Comparison of ENCODE assay signal across 9 cellular contexts in genomic region chr10:132231656-132232552, GRCh38. TPM values are rescaled to one million over a fixed set of nuclear protein-coding genes. Genes with fewer than 3 reads are reported as not detected.
DNase-seq lines count a peak whose midpoint lies in the region; ATAC-seq lines count a peak whose summit lies in the region.
"Had no signal": no experiment of that assay in that cellular context is flagged by ENCODE, and none has a peak within 500 bp of the region (broad histone marks: within the 10 kb centered on the region; RNA-seq: fewer than 3 reads in every experiment).

No MANE protein-coding gene starts in this region.

- peak; percentile 37 for DNase-seq in NOMO-1 treated with DMSO at 0.1 percent for 48 hours (lab: John Stamatoyannopoulos, UW; ENCODE audit: unreplicated experiment)
- DNase-seq in NOMO-1 treated with dmso at 0.1 percent for 144 hours (lab: John Stamatoyannopoulos, UW; ENCODE audit: unreplicated experiment) = no peak
- DNase-seq in NCI-H146 (lab: John Stamatoyannopoulos, UW) = peak; percentile 96
- DNase-seq in activated CD8-positive, alpha-beta T cell treated with anti-CD3 and anti-CD28 coated beads, Interleukin-2, amount 10 ng/mL, durations not matched to agents 7 days and 5 days = peak; percentile 25
- DNase-seq in naive thymus-derived CD8-positive, alpha-beta T cell = peak in 4 of 10 donors; percentile 12 to 45 (median 26)
- DNase-seq in anterior cingulate cortex (lab: John Stamatoyannopoulos, UW) = no peak
- DNase-seq: SHP77 had no signal

- CTCF ChIA-PET in activated CD8-positive, alpha-beta T cell treated with anti-CD3 and anti-CD28 coated beads, Interleukin-2, amount 10 ng/mL, durations not matched to agents 7 days and 5 days (lab: Charles Lee) = interaction anchor here (1.5 kb wide), 1 partner anchor 99 kb away, joined by 3 read pairs; no protein-coding TSS in a partner anchor

- ATAC-seq in activated CD8-positive, alpha-beta T cell treated with anti-CD3 and anti-CD28 coated beads, Interleukin-2, amount 10 ng/mL, durations not matched to agents 7 days and 5 days = peak; percentile 16
- peak; percentile 27 to 72 for ATAC-seq in naive thymus-derived CD8-positive, alpha-beta T cell
- no peak for ATAC-seq in HG03025 (IDR thresholded peaks at IDR 0.05; ENCODE audit: low FRiP score, unreplicated experiment)
- no peak for ATAC-seq in HG02981 (IDR thresholded peaks at IDR 0.05; ENCODE audit: unreplicated experiment)

- H3K36me3 Mint-ChIP-seq in activated CD8-positive, alpha-beta T cell treated with anti-CD3 and anti-CD28 coated beads, Interleukin-2, amount 10 ng/mL, durations not matched to agents 7 days and 5 days (ENCODE audit: low read depth) = no peaks in the 10 kb centered on the region
- H3K36me3 Mint-ChIP-seq in naive thymus-derived CD8-positive, alpha-beta T cell = no peaks in the 10 kb centered on the region

- no peak overlapping the region for H3K4me3 Mint-ChIP-seq in activated CD8-positive, alpha-beta T cell treated with anti-CD3 and anti-CD28 coated beads, Interleukin-2, amount 10 ng/mL, durations not matched to agents 7 days and 5 days
- H3K4me3 Mint-ChIP-seq in naive thymus-derived CD8-positive, alpha-beta T cell = peak overlapping the region; percentile 3 to 82 (median 58)

- no peaks in the 10 kb centered on the region for H3K27me3 Mint-ChIP-seq in activated CD8-positive, alpha-beta T cell treated with anti-CD3 and anti-CD28 coated beads, Interleukin-2, amount 10 ng/mL, durations not matched to agents 7 days and 5 days (ENCODE audit: low read depth)
- no peaks in the 10 kb centered on the region for H3K27me3 Mint-ChIP-seq in naive thymus-derived CD8-positive, alpha-beta T cell

- H3K4me1 Mint-ChIP-seq in activated CD8-positive, alpha-beta T cell treated with anti-CD3 and anti-CD28 coated beads, Interleukin-2, amount 10 ng/mL, durations not matched to agents 7 days and 5 days (ENCODE audit: low read depth) = peaks cover 44% of the 10 kb centered on the region
- peaks cover 20 to 40% (median 37%) of the 10 kb centered on the region in 4 donors for H3K4me1 Mint-ChIP-seq in naive thymus-derived CD8-positive, alpha-beta T cell

- POLR2A ChIA-PET in activated CD8-positive, alpha-beta T cell treated with anti-CD3 and anti-CD28 coated beads, Interleukin-2, amount 10 ng/mL, durations not matched to agents 7 days and 5 days (lab: Charles Lee) = no interaction called here
- POLR2A ChIA-PET in naive thymus-derived CD8-positive, alpha-beta T cell (lab: Charles Lee) = interaction anchor here (0.9 kb wide), 1 partner anchor 23 kb away, joined by 3 read pairs; no protein-coding TSS in a partner anchor

- H3K9me3 Mint-ChIP-seq in activated CD8-positive, alpha-beta T cell treated with anti-CD3 and anti-CD28 coated beads, Interleukin-2, amount 10 ng/mL, durations not matched to agents 7 days and 5 days (ENCODE audit: insufficient read depth) = no peaks in the 10 kb centered on the region
- H3K9me3 Mint-ChIP-seq in naive thymus-derived CD8-positive, alpha-beta T cell = no peaks in the 10 kb centered on the region

- peak overlapping the region; percentile 78 for H3K27ac Mint-ChIP-seq in activated CD8-positive, alpha-beta T cell treated with anti-CD3 and anti-CD28 coated beads, Interleukin-2, amount 10 ng/mL, durations not matched to agents 7 days and 5 days
- peak overlapping the region; percentile 46 to 94 (median 80) for H3K27ac Mint-ChIP-seq in naive thymus-derived CD8-positive, alpha-beta T cell

RNA-seq across cellular contexts. Expression of gene DPYSL4, which starts 45.2 kb away (rescaled TPM):
- total RNA-seq in activated CD8-positive, alpha-beta T cell treated with anti-CD3 and anti-CD28 coated beads, Interleukin-2, amount 10 ng/mL, durations not matched to agents 7 days and 5 days = 1 to 10 TPM; 1.2 to 2.2 TPM
- 1 to 10 TPM; 1.2 to 1.3 TPM for total RNA-seq in naive thymus-derived CD8-positive, alpha-beta T cell
- polyA plus RNA-seq in naive thymus-derived CD8-positive, alpha-beta T cell = 10 to 100 TPM in 1 of 3 donors, under 1 TPM in 1, not detected in 1; 0.31 to 11.2 TPM

Comparison
In these comparisons a context has a peak if more than half of its experiments do, and no peak if none do; other contexts are left out.
1. DNase-seq: peak in NOMO-1 treated with DMSO at 0.1 percent for 48 hours (single experiment), NCI-H146 (single experiment) and activated CD8-positive, alpha-beta T cell treated with anti-CD3 and anti-CD28 coated beads, Interleukin-2, amount 10 ng/mL, durations not matched to agents 7 days and 5 days (single experiment); none in NOMO-1 treated with dmso at 0.1 percent for 144 hours (single experiment) and anterior cingulate cortex (0 of 58).
2. ATAC-seq: peak in activated CD8-positive, alpha-beta T cell treated with anti-CD3 and anti-CD28 coated beads, Interleukin-2, amount 10 ng/mL, durations not matched to agents 7 days and 5 days (single experiment) and naive thymus-derived CD8-positive, alpha-beta T cell (2 of 2); none in HG03025 (single experiment) and HG02981 (single experiment).